11 cellular contexts compared by ENCODE assay signal in the genomic region with DNA sequence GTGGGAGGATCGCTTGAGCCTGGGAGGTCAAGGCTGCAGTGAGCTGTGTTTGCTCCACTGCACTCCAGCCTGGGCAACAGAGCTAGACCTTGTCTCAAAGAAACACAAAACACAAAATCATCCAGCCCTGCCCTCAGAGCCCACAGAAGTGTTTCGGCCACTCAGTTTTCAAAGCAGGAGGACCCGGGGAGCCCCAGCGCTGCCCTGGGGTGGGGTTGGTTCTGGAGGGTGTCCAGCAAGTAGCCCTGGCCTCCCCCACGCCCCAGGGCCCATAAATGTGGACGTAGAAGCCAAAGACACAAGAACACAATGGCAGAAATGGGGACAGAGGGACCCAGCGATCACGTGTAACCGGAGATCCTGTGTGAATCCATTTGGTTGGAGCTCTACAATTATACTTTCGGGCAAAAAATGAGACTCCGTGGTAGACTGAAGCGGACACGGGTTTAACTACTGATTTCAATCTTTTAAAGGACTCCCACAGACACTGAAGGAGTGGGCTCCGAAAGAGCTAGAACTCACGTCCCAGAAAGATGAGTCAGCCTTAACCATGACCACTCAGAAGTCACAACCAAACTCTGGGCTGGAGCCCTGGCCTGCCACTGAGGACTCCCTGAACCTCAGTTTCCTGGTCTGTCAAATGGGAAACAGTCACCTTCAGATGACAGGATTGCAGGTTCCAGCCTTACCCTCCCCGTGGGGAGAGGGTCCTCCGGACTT. TPM values are rescaled to one million over a fixed set of nuclear protein-coding genes. Genes with fewer than 3 reads are reported as not detected.
DNase-seq lines count a peak whose midpoint lies in the region; ATAC-seq and TF ChIP-seq lines count a peak whose summit lies in the region.
"Had no signal": no experiment of that assay in that cellular context is flagged by ENCODE, and none has a peak within 500 bp of the region (broad histone marks: within the 10 kb centered on the region; RNA-seq: fewer than 3 reads in every experiment).

No MANE protein-coding gene starts in this region.

- DNase-seq in left ventricle myocardium superior = peak; percentile 18
- DNase-seq in cardiac septum (ENCODE audit: low spot score) = no peak
- peak; percentile 71 for DNase-seq in fibroblast of peridontal ligament (ENCODE audit: extremely low read depth)
- no peak for DNase-seq in upper lobe of right lung
- DNase-seq in KG1 (lab: John Stamatoyannopoulos, UW) = no peak
- DNase-seq: cerebellar nuclear complex, NCI-H2081, T-helper 9 cell had no signal

- H3K9me3 ChIP-seq in upper lobe of right lung = no peaks in the 10 kb centered on the region

- H3K27ac ChIP-seq in upper lobe of right lung = peak overlapping the region; percentile 42

- no peak overlapping the region for H3K4me3 ChIP-seq in upper lobe of right lung

- no peak for ATAC-seq in left ventricle myocardium superior
- peak; percentile 82 for ATAC-seq in SK-N-SH treated with all-trans-retinoic acid at 6 μM for 48 hours
- ATAC-seq in upper lobe of right lung = peak; percentile 36
- ATAC-seq in GM21717 (IDR thresholded peaks at IDR 0.05; ENCODE audit: unreplicated experiment) = no peak
- no peak for ATAC-seq in GM21367 (IDR thresholded peaks at IDR 0.05; ENCODE audit: unreplicated experiment)

- H3K4me1 ChIP-seq in upper lobe of right lung = no peaks in the 10 kb centered on the region

- TF ChIP-seq CTCF in upper lobe of right lung (IDR thresholded peaks at IDR 0.05) = no peak

- intact Hi-C loops in left ventricle myocardium superior (cut with micrococcal nuclease) = no loop called here
- intact Hi-C loops in cardiac septum (cut with DNase I) = no loop called here
- intact Hi-C loops in upper lobe of right lung (cut with DNase I) = no loop called here

- H3K27me3 ChIP-seq in upper lobe of right lung = no peaks in the 10 kb centered on the region

- no peaks in the 10 kb centered on the region for H3K36me3 ChIP-seq in upper lobe of right lung

TF ChIP-seq in SK-N-SH treated with all-trans-retinoic acid at 6 μM for 48 hours, 23 proteins besides CTCF, POLR2A, EP300 and RAD21:
- no peak for TF ChIP-seq ISL1 (CRISPR knock-in tag; IDR thresholded peaks at IDR 0.05)
- no peak for TF ChIP-seq GLIS3 (CRISPR knock-in tag; IDR thresholded peaks at IDR 0.05)
- no peak for TF ChIP-seq POU6F1 (CRISPR knock-in tag; IDR thresholded peaks at IDR 0.05; ENCODE audit: borderline replicate concordance, low read depth)
- no peak for TF ChIP-seq SNAI2 (CRISPR knock-in tag; IDR thresholded peaks at IDR 0.05)
- TF ChIP-seq ZFP3 (CRISPR knock-in tag; IDR thresholded peaks at IDR 0.05) = no peak

RNA-seq across cellular contexts. Expression of gene CYTH4, which starts 9.0 kb away (rescaled TPM):
- 6.2 TPM for total RNA-seq in left ventricle myocardium superior
- total RNA-seq in cardiac septum = 8.0 TPM
- total RNA-seq in upper lobe of right lung = 37.9 TPM

RNA-seq across cellular contexts. Expression of gene RAC2, which starts 29.2 kb away (rescaled TPM):
- 5.1 TPM for total RNA-seq in left ventricle myocardium superior
- 5.1 TPM for total RNA-seq in cardiac septum
- total RNA-seq in upper lobe of right lung = 107 TPM

Comparison
In these comparisons a context has a peak if more than half of its experiments do, and no peak if none do; other contexts are left out.
1. DNase-seq: peak in left ventricle myocardium superior (single experiment) and fibroblast of peridontal ligament (single experiment); none in cardiac septum (single experiment), upper lobe of right lung (single experiment) and KG1 (single experiment).
2. ATAC-seq: peak in SK-N-SH treated with all-trans-retinoic acid at 6 μM for 48 hours (single experiment) and upper lobe of right lung (single experiment); none in left ventricle myocardium superior (single experiment), GM21717 (single experiment) and GM21367 (single experiment).
3. RNA of gene RAC2, which starts 29.2 kb away (total RNA-seq): 107 TPM in upper lobe of right lung (single experiment); 5.1 TPM in cardiac septum (single experiment) and 5.1 TPM in left ventricle myocardium superior (single experiment); every median in the first group is over 10 times any median in the second.